11 cellular contexts compared by ENCODE assay signal in genomic region chr1:11364170-11364569, GRCh38.
A peak's percentile ranks its signal among the peaks of the same experiment; 100 is the strongest.
DNase-seq lines count a peak whose midpoint lies in the region; ATAC-seq and TF ChIP-seq lines count a peak whose summit lies in the region.
"Had no signal": no experiment of that assay in that cellular context is flagged by ENCODE, and none has a peak within 500 bp of the region (broad histone marks: within the 10 kb centered on the region; RNA-seq: fewer than 3 reads in every experiment).

No MANE protein-coding gene starts in this region.

- H4K20me1 ChIP-seq in hepatocyte (ENCODE audit: insufficient read depth, poor library complexity, severe bottlenecking): no peaks in the 10 kb centered on the region

- no peak overlapping the region for H3K4me2 ChIP-seq in hepatocyte

- DNase-seq in CD14-positive monocyte (ENCODE audit: low spot score): no peak
- peak; percentile 67 for DNase-seq in RPMI8226
- no peak for DNase-seq in hepatocyte (ENCODE audit: low spot score)
- no peak for DNase-seq in amygdala (lab: John Stamatoyannopoulos, UW)
- no peak for DNase-seq in left ventricle myocardium inferior
- DNase-seq: caudate nucleus; NK-92 treated with Interleukin-12 subunit alpha and Interleukin-12 subunit beta, amount 100 ng/mL, for 24 hours had no signal

- peaks cover 2% of the 10 kb centered on the region for H3K4me1 Mint-ChIP-seq in CD14-positive monocyte

- no peak for ATAC-seq in HG02759 (IDR thresholded peaks at IDR 0.05; ENCODE audit: unreplicated experiment)
- ATAC-seq in GM21529 (IDR thresholded peaks at IDR 0.05; ENCODE audit: unreplicated experiment): no peak

- peaks cover 6 to 8% (median 8%) of the 10 kb centered on the region in 3 donors for H3K27me3 Mint-ChIP-seq in CD14-positive monocyte (ENCODE audit: low read depth in 3 of 3)

- no peak overlapping the region for H3K4me3 Mint-ChIP-seq in CD14-positive monocyte

- H3K27ac Mint-ChIP-seq in CD14-positive monocyte: no peak overlapping the region

- H3K4me1 ChIP-seq in hepatocyte (ENCODE audit: insufficient read depth): no peaks in the 10 kb centered on the region
- no peaks in the 10 kb centered on the region for H3K4me1 ChIP-seq in left ventricle myocardium inferior
- H3K4me1 ChIP-seq: prostate gland had no signal

- no peak overlapping the region for H2AFZ ChIP-seq in hepatocyte

- H3K4me3 ChIP-seq in hepatocyte (no peak overlapping the region), left ventricle myocardium inferior (no peak overlapping the region)
- H3K4me3 ChIP-seq: prostate gland had no signal

- intact Hi-C loops in CD14-positive monocyte (cut with micrococcal nuclease) (no loop called here), left ventricle myocardium inferior (cut with micrococcal nuclease) (no loop called here)

- no peaks in the 10 kb centered on the region for H3K36me3 ChIP-seq in hepatocyte (replicated peaks; ENCODE audit: insufficient read depth, low read depth)
- no peaks in the 10 kb centered on the region for H3K36me3 ChIP-seq in left ventricle myocardium inferior
- H3K36me3 ChIP-seq: prostate gland had no signal

- no peaks in the 10 kb centered on the region for H3K79me2 ChIP-seq in hepatocyte

- no peaks in the 10 kb centered on the region for H3K9me2 ChIP-seq in hepatocyte (replicated peaks; ENCODE audit: insufficient read depth)

- H3K27ac ChIP-seq in hepatocyte: no peak overlapping the region
- no peak overlapping the region for H3K27ac ChIP-seq in left ventricle myocardium inferior (replicated peaks)
- H3K27ac ChIP-seq: prostate gland had no signal

- TF ChIP-seq CTCF in CD14-positive monocyte (IDR thresholded peaks at IDR 0.05) (peak; percentile 33), GM12874 (IDR thresholded peaks at IDR 0.05; ENCODE audit: insufficient read depth, low read depth, low read length) (peak; percentile 36; the same call in 1 of the 2 replicates), hepatocyte (IDR thresholded peaks at IDR 0.05; ENCODE audit: poor library complexity) (peak; percentile 4), left ventricle myocardium inferior (IDR thresholded peaks at IDR 0.05; ENCODE audit: borderline replicate concordance) (no peak)

- H3K27me3 ChIP-seq in hepatocyte (no peaks in the 10 kb centered on the region), left ventricle myocardium inferior (ENCODE audit: low read depth) (peaks cover 65% of the 10 kb centered on the region)

- 83% methylated on average over 7 of the region's 7 CpGs for WGBS in hepatocyte (ENCODE audit: low lambda C conversion rate, missing lambda C conversion rate)

- H3K36me3 Mint-ChIP-seq in CD14-positive monocyte: no peaks in the 10 kb centered on the region

- H3K9me3 ChIP-seq in hepatocyte (ENCODE audit: low read depth) (no peaks in the 10 kb centered on the region), left ventricle myocardium inferior (replicated peaks) (no peaks in the 10 kb centered on the region)
- H3K9me3 ChIP-seq: prostate gland had no signal

- peaks cover 0 to 3% (median 0%) of the 10 kb centered on the region in 7 donors for H3K9me3 Mint-ChIP-seq in CD14-positive monocyte
